Comparison of ENCODE assay signal across 22 cellular contexts in the genomic region with DNA sequence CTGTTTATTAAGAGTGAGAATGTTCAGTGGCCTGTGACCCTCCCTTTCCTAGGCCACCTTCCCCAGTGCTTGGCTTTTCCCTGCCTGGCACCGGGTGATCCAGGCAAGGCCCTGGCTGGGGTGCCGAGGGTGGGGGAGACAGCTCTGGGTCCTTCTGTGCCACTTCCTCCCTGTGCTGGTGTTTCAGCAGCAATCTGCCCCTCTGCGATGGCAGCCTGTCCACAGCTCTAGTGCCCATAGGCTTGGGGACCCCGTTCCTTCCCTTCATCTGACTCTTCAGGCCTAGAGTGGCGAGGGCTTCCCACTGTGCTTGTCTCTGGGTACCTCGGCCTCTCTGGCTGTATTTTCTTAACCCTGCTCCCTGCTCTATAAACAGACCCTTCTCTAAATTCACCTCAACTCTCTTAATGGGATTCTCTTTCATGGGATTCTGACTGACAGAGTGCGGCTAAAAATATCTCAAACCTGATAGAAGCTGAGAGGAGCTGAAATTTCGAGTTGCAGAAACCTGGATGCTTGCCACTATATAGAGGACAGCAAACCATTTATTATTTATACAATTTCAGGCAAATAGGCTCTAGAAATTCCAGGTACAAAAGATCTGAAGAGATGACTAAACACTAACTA.
DNase-seq lines count a peak whose midpoint lies in the region; ATAC-seq and TF ChIP-seq lines count a peak whose summit lies in the region.
"Had no signal": no experiment of that assay in that cellular context is flagged by ENCODE, and none has a peak within 500 bp of the region (broad histone marks: within the 10 kb centered on the region; RNA-seq: fewer than 3 reads in every experiment).

No MANE protein-coding gene starts in this region.

- TF ChIP-seq POLR2A in IMR-90 (IDR thresholded peaks at IDR 0.05; ENCODE audit: low read depth, low read length) (no peak), uterus (IDR thresholded peaks at IDR 0.05) (no peak)

- no TSS peak for BruUV-seq in IMR-90 (replicated peaks; lab: Mats Ljungman, UMichigan)

- H3K27me3 ChIP-seq in IMR-90 (ENCODE audit: control insufficient read depth, insufficient read depth, low read length) = no peaks in the 10 kb centered on the region
- H3K27me3 ChIP-seq in cardiac muscle cell = no peaks in the 10 kb centered on the region
- H3K27me3 ChIP-seq in uterus = no peaks in the 10 kb centered on the region
- H3K27me3 ChIP-seq: left lung, stomach had no signal

- CTCF ChIA-PET in IMR-90 (lab: Yijun Ruan, JAX) = interaction anchor here (0.5 to 4.3 kb wide), 11 partner anchors 9 to 392 kb away, joined by 3 to 39 read pairs (median 5); no protein-coding TSS in a partner anchor

- H2BK20ac ChIP-seq in IMR-90 (ENCODE audit: low read depth, low read length) = no peak overlapping the region

- peaks cover 11% of the 10 kb centered on the region for H3K4me1 Mint-ChIP-seq in progenitor cell of endocrine pancreas (ENCODE audit: low read depth)
- H3K4me1 Mint-ChIP-seq: activated naive CD4-positive, alpha-beta T cell treated with anti-CD3 and anti-CD28 coated beads, Interleukin-2, amount 50 U/mL, for 24 hours; B cell had no signal

- H3K18ac ChIP-seq in IMR-90 (ENCODE audit: low read depth, low read length) = no peak overlapping the region

- H3K4me3 ChIP-seq in IMR-90 (ENCODE audit: insufficient read depth, low read depth, low read length) (no peak overlapping the region), cardiac muscle cell (no peak overlapping the region), uterus (no peak overlapping the region)
- H3K4me3 ChIP-seq: left lung, stomach had no signal

- H3K9ac ChIP-seq in IMR-90 (ENCODE audit: low read depth, low read length) = no peak overlapping the region

- no peak overlapping the region for H3K14ac ChIP-seq in IMR-90 (replicated peaks; ENCODE audit: low read depth, low read length)

- H3K4me3 Mint-ChIP-seq in progenitor cell of endocrine pancreas (ENCODE audit: low read depth) = no peak overlapping the region
- H3K4me3 Mint-ChIP-seq: activated naive CD4-positive, alpha-beta T cell treated with anti-CD3 and anti-CD28 coated beads, Interleukin-2, amount 50 U/mL, for 24 hours; B cell; effector memory CD8-positive, alpha-beta T cell; type B pancreatic cell had no signal

- H3K4ac ChIP-seq in IMR-90 (ENCODE audit: low read depth, low read length) = peak overlapping the region; percentile 19; the same call in 1 of the 2 replicates

- H4K8ac ChIP-seq in IMR-90 (ENCODE audit: low read depth in 2 of 2, low read length in 2 of 2) = peak overlapping the region in 1 of 2 experiments; percentile 19; a peak in 1 of 4 replicates

- H3K79me1 ChIP-seq in IMR-90 (ENCODE audit: low read depth in 1 of 2, low read length in 2 of 2) = no peaks in the 10 kb centered on the region

- no peaks in the 10 kb centered on the region for H4K20me1 ChIP-seq in IMR-90 (ENCODE audit: insufficient read depth, low read length)

- H3K56ac ChIP-seq in IMR-90 (ENCODE audit: extremely low read depth, insufficient read depth, low read length) = no peak overlapping the region

- no CpG with 5 or more reads among the region's 8 CpGs for WGBS in IMR-90 (ENCODE audit: extremely low coverage in 2 of 2, insufficient read length in 1 of 2), 2 experiments

- H3K4me1 ChIP-seq in IMR-90 (ENCODE audit: control insufficient read depth, insufficient read depth, low read length) (no peaks in the 10 kb centered on the region), cardiac muscle cell (ENCODE audit: low read depth) (peaks cover 25% of the 10 kb centered on the region), uterus (no peaks in the 10 kb centered on the region)
- H3K4me1 ChIP-seq: left lung had no signal

- H2AK5ac ChIP-seq in IMR-90 (ENCODE audit: low read depth, low read length) = peak overlapping the region; percentile 81

- H2BK15ac ChIP-seq in IMR-90 (ENCODE audit: low read depth, low read length) = no peak overlapping the region

- H3K9me1 ChIP-seq in IMR-90 (ENCODE audit: insufficient read depth, low read length) = no peaks in the 10 kb centered on the region

- H3K27ac Mint-ChIP-seq in progenitor cell of endocrine pancreas = peak overlapping the region; percentile 11
- H3K27ac Mint-ChIP-seq: activated naive CD4-positive, alpha-beta T cell treated with anti-CD3 and anti-CD28 coated beads, Interleukin-2, amount 50 U/mL, for 24 hours; B cell; type B pancreatic cell had no signal

- peak overlapping the region; percentile 53 for H4K5ac ChIP-seq in IMR-90 (ENCODE audit: low read depth, low read length)

- no peak for ATAC-seq in IMR-90 (ENCODE audit: low read depth)
- ATAC-seq: effector memory CD8-positive, alpha-beta T cell; left lung had no signal

- peaks cover under 1% of the 10 kb centered on the region for H3K36me3 Mint-ChIP-seq in progenitor cell of endocrine pancreas (ENCODE audit: insufficient read depth)
- H3K36me3 Mint-ChIP-seq: activated naive CD4-positive, alpha-beta T cell treated with anti-CD3 and anti-CD28 coated beads, Interleukin-2, amount 50 U/mL, for 24 hours; type B pancreatic cell had no signal

- H3K9me3 ChIP-seq in IMR-90 (ENCODE audit: control insufficient read depth, insufficient read depth, low read length) = no peaks in the 10 kb centered on the region
- H3K9me3 ChIP-seq in cardiac muscle cell (ENCODE audit: low read depth) = no peaks in the 10 kb centered on the region
- no peaks in the 10 kb centered on the region for H3K9me3 ChIP-seq in uterus
- H3K9me3 ChIP-seq: left lung, stomach had no signal

- intact Hi-C loops in IMR-90 (cut with micrococcal nuclease) = no loop called here
- intact Hi-C loops in uterus (cut with DNase I; ENCODE audit: low total_unique reads) = no loop called here

- H2BK5ac ChIP-seq in IMR-90 (ENCODE audit: low read depth, low read length, poor library complexity, severe bottlenecking) = no peak overlapping the region

- peak overlapping the region; percentile 46 for H4K91ac ChIP-seq in IMR-90 (ENCODE audit: insufficient read depth, low read depth, low read length)

- H3K36me3 ChIP-seq in IMR-90 (ENCODE audit: control insufficient read depth, insufficient read depth, low read length) (no peaks in the 10 kb centered on the region), cardiac muscle cell (no peaks in the 10 kb centered on the region), uterus (no peaks in the 10 kb centered on the region)
- H3K36me3 ChIP-seq: left lung, stomach had no signal

- in situ Hi-C loops in IMR-90 (cut with MboI; ENCODE audit: low sequenced_read_pairs) = no loop called here

- H3K27ac ChIP-seq in IMR-90 (ENCODE audit: insufficient read depth, low read length) (no peak overlapping the region), cardiac muscle cell (peak overlapping the region; percentile 87), uterus (no peak overlapping the region)
- H3K27ac ChIP-seq: left lung, stomach had no signal

- peaks cover 4% of the 10 kb centered on the region for H3K27me3 Mint-ChIP-seq in progenitor cell of endocrine pancreas
- H3K27me3 Mint-ChIP-seq: B cell had no signal

- H2AK9ac ChIP-seq in IMR-90 (replicated peaks; ENCODE audit: low read depth, low read length, poor library complexity) = no peak overlapping the region

- H3K23ac ChIP-seq in IMR-90 (ENCODE audit: low read depth, low read length) = no peak overlapping the region

- TF ChIP-seq RAD21 in IMR-90 (IDR thresholded peaks at IDR 0.05; ENCODE audit: low read length) = no peak

- DNase-seq in IMR-90 (no peak), NCI-H345 treated with DMSO at 0.1 percent for 48 hours (lab: John Stamatoyannopoulos, UW; ENCODE audit: unreplicated experiment) (peak; percentile 27), cardiac muscle cell (ENCODE audit: low read depth in 1 of 2, low spot score in 1 of 2) (peak in 1 of 2 donors; percentile 55), progenitor cell of endocrine pancreas (ENCODE audit: low spot score, unreplicated experiment) (no peak), uterus (no peak), NCI-H748 (lab: John Stamatoyannopoulos, UW; ENCODE audit: unreplicated experiment) (no peak), NCI-H2227 (lab: John Stamatoyannopoulos, UW; ENCODE audit: unreplicated experiment) (no peak)
- DNase-seq: activated CD4-positive, CD25-positive, alpha-beta regulatory T cell treated with anti-CD3 and anti-CD28 coated beads, Interleukin-2, amount 50 U/mL, for 72 hours; effector memory CD8-positive, alpha-beta T cell; H7; Karpas-422; left lung; NCI-H1048; NCI-H2171 treated with DMSO at 0.1 percent for 48 hours; nucleus accumbens; RPMI8226; stimulated activated CD4-positive, alpha-beta T cell treated with anti-CD3 and anti-CD28 coated beads, Interleukin-4, amount 100 ng/mL, for 4 hours; stomach; T1000 had no signal

- POLR2A ChIA-PET in IMR-90 (lab: Charles Lee; ENCODE audit: unreplicated experiment) = no interaction called here

- no peaks in the 10 kb centered on the region for H3K9me3 Mint-ChIP-seq in progenitor cell of endocrine pancreas (ENCODE audit: low read depth)
- H3K9me3 Mint-ChIP-seq: activated naive CD4-positive, alpha-beta T cell treated with anti-CD3 and anti-CD28 coated beads, Interleukin-2, amount 50 U/mL, for 24 hours; effector memory CD8-positive, alpha-beta T cell; type B pancreatic cell had no signal

- TF ChIP-seq CTCF in IMR-90 (conservative IDR thresholded peaks at IDR 0.05; ENCODE audit: low read depth, low read length) (no peak), cardiac muscle cell (IDR thresholded peaks at IDR 0.05; ENCODE audit: low read depth, low read length) (no peak), progenitor cell of endocrine pancreas (IDR thresholded peaks at IDR 0.05; ENCODE audit: unreplicated experiment) (no peak), uterus (IDR thresholded peaks at IDR 0.05) (no peak)

- no peak overlapping the region for H3K4me2 ChIP-seq in IMR-90 (ENCODE audit: low read depth, low read length)

- no peak overlapping the region; the same call in 1 of the 2 replicates for H2BK120ac ChIP-seq in IMR-90 (ENCODE audit: low read depth, low read length)

- dilution Hi-C loops in IMR-90 (cut with HindIII; ENCODE audit: low sequenced_read_pairs, unreplicated experiment) = no loop called here

- peak overlapping the region; percentile 28 for H2AFZ ChIP-seq in IMR-90 (replicated peaks; ENCODE audit: low read length, poor library complexity)

TF ChIP-seq in IMR-90, 13 proteins besides CTCF, POLR2A, EP300 and RAD21 (continues in another document):
- no peak for TF ChIP-seq FOS (IDR thresholded peaks at IDR 0.05; ENCODE audit: low read depth, low read length)
- TF ChIP-seq SMC3 (IDR thresholded peaks at IDR 0.05; ENCODE audit: low read depth, low read length) = no peak
- TF ChIP-seq RFX5 (IDR thresholded peaks at IDR 0.05; ENCODE audit: low read depth, low read length) = no peak
- no peak for TF ChIP-seq MAFK (IDR thresholded peaks at IDR 0.05; ENCODE audit: low read depth, low read length)
- no peak for TF ChIP-seq CEBPB (IDR thresholded peaks at IDR 0.05; ENCODE audit: low read depth, low read length)
- TF ChIP-seq NFE2L2 (IDR thresholded peaks at IDR 0.05; ENCODE audit: low read depth, low read length) = no peak
- TF ChIP-seq MAZ (IDR thresholded peaks at IDR 0.05; ENCODE audit: borderline replicate concordance, low read depth, low read length) = no peak
